Comparison of ENCODE assay signal across 21 cellular contexts in the genomic region with DNA sequence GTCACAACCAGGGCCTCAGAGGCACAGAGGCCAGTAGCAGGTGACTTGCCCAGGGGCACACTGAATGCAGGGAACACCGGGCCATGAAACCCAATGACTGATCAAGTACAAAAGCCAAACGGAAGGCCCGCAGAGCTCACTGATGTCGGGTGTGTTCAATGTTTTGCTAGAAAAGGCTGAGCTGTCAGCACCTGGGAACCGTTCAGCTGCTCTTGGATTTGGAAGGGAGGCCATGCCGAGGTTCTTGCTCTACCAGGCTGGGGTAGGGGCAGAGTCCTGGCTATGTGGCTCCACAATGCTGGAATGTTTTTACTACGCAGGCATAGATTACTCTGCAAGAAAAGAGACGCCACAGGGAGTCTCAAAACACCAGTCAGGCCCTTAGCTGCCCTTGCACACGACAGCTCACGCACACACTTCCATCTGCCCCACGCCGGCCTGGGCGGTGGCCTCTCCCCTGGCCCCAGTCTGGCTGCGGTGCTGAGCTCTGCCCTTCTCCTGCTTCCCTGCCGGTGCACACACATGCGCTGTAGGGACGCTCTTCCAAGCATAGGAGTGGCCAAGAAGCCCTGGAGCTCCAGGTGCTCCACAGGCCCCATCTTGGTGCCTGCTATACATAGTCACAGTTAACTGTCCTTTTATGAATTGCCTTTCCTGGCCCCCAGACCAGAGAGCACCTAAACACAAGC.
A peak's percentile ranks its signal among the peaks of the same experiment; 100 is the strongest.
DNase-seq lines count a peak whose midpoint lies in the region.
"Had no signal": no experiment of that assay in that cellular context is flagged by ENCODE, and none has a peak within 500 bp of the region (broad histone marks: within the 10 kb centered on the region; RNA-seq: fewer than 3 reads in every experiment).

No MANE protein-coding gene starts in this region.

- H3K9me3 ChIP-seq in mesenchymal stem cell (ENCODE audit: control insufficient read depth, low read length): no peaks in the 10 kb centered on the region
- no peaks in the 10 kb centered on the region for H3K9me3 ChIP-seq in stomach smooth muscle (ENCODE audit: control insufficient read depth in 2 of 2, low read length in 2 of 2)
- H3K9me3 ChIP-seq: tibial nerve had no signal

- H3K9ac ChIP-seq in mesenchymal stem cell (ENCODE audit: low read length) (no peak overlapping the region), stomach smooth muscle (ENCODE audit: low read length in 2 of 2) (no peak overlapping the region)

- no peak overlapping the region for H3K4ac ChIP-seq in mesenchymal stem cell (ENCODE audit: low read depth in 1 of 2, low read length in 2 of 2)

- H2BK15ac ChIP-seq in mesenchymal stem cell (ENCODE audit: low read depth, poor library complexity, severe bottlenecking): no peak overlapping the region

- no peak overlapping the region for H2BK120ac ChIP-seq in mesenchymal stem cell (ENCODE audit: low read depth, low read length)

- H3K4me3 ChIP-seq in mesenchymal stem cell (ENCODE audit: insufficient read depth in 1 of 2, low read depth in 1 of 2, low read length in 2 of 2) (no peak overlapping the region), stomach smooth muscle (ENCODE audit: low read length in 2 of 2) (no peak overlapping the region)
- H3K4me3 ChIP-seq: tibial nerve had no signal

- H3K4me2 ChIP-seq in mesenchymal stem cell (ENCODE audit: low read length, poor library complexity, severe bottlenecking): no peak overlapping the region

- H3K36me3 ChIP-seq in mesenchymal stem cell (ENCODE audit: control insufficient read depth in 1 of 2, insufficient read depth in 2 of 2, low read depth in 1 of 2, low read length in 2 of 2) (peaks cover 23 to 57% of the 10 kb centered on the region in 2 experiments), stomach smooth muscle (ENCODE audit: control insufficient read depth in 2 of 2, insufficient read depth in 2 of 2, low read length in 2 of 2) (peaks cover 0 to 10% of the 10 kb centered on the region in 2 donors)

- 93% methylated on average over 17 of the region's 17 CpGs for whole genome bisulfite sequencing in mesenchymal stem cell

- peak overlapping the region in 1 of 2 experiments; percentile 38 for H3K18ac ChIP-seq in mesenchymal stem cell (ENCODE audit: low read depth in 1 of 2, low read length in 2 of 2)

- no peak overlapping the region for H2AK5ac ChIP-seq in mesenchymal stem cell (ENCODE audit: low read length, severe bottlenecking)

- peak overlapping the region in 1 of 2 experiments; percentile 23 for H3K23ac ChIP-seq in mesenchymal stem cell (ENCODE audit: low read length in 2 of 2)

- no peak overlapping the region for H3K14ac ChIP-seq in mesenchymal stem cell (ENCODE audit: low read length in 2 of 2)

- no peak overlapping the region for H2AFZ ChIP-seq in mesenchymal stem cell (ENCODE audit: low read depth, low read length)

- H2BK5ac ChIP-seq in mesenchymal stem cell (ENCODE audit: low read depth, low read length, poor library complexity, severe bottlenecking): no peak overlapping the region

- H2BK12ac ChIP-seq in mesenchymal stem cell (ENCODE audit: low read length in 2 of 2): no peak overlapping the region

- H3K27me3 ChIP-seq in mesenchymal stem cell (ENCODE audit: control insufficient read depth in 1 of 2, insufficient read depth in 1 of 2, low read length in 2 of 2) (no peaks in the 10 kb centered on the region), stomach smooth muscle (ENCODE audit: control insufficient read depth in 1 of 2, insufficient read depth in 2 of 2, low read length in 2 of 2) (no peaks in the 10 kb centered on the region)
- H3K27me3 ChIP-seq: tibial nerve had no signal

- H4K91ac ChIP-seq in mesenchymal stem cell (ENCODE audit: low read length): no peak overlapping the region

- H3K4me1 ChIP-seq in mesenchymal stem cell (ENCODE audit: control insufficient read depth, insufficient read depth, low read depth, low read length) (peaks cover 40% of the 10 kb centered on the region), stomach smooth muscle (ENCODE audit: control insufficient read depth, insufficient read depth, low read length) (peaks cover 33% of the 10 kb centered on the region)

- no peak overlapping the region for H4K8ac ChIP-seq in mesenchymal stem cell (ENCODE audit: low read length)

- peak overlapping the region; percentile 19 for H3K27ac ChIP-seq in mesenchymal stem cell (ENCODE audit: low read length, poor library complexity, severe bottlenecking)
- peak overlapping the region; percentile 6 for H3K27ac ChIP-seq in stomach smooth muscle (ENCODE audit: low read length)
- H3K27ac ChIP-seq: 22Rv1, tibial nerve had no signal

- DNase-seq in NCI-H2227 (lab: John Stamatoyannopoulos, UW; ENCODE audit: unreplicated experiment) (peak; percentile 17), NCI-H2227 treated with DMSO at 0.1 percent for 48 hours (lab: John Stamatoyannopoulos, UW) (no peak), cerebellum (ENCODE audit: low spot score) (peak; percentile 64), mesenchymal stem cell (no peak), NCI-H1694 treated with DMSO at 0.1 percent for 48 hours (lab: John Stamatoyannopoulos, UW) (no peak), DMS53 (lab: John Stamatoyannopoulos, UW) (no peak), GDM1 (lab: John Stamatoyannopoulos, UW) (no peak)
- DNase-seq: activated CD4-positive, alpha-beta T cell treated with anti-CD3 and anti-CD28 coated beads, Interleukin-2, amount 10 ng/mL, durations not matched to agents 24 days and 14 days; activated naive CD8-positive, alpha-beta T cell treated with anti-CD3 and anti-CD28 coated beads, Interleukin-2, amount 50 U/mL, for 24 hours; central memory CD4-positive, alpha-beta T cell; effector memory CD8-positive, alpha-beta T cell; head of caudate nucleus; Kasumi-1; mammary epithelial cell; naive B cell; NCI-H1092 treated with DMSO at 0.1 percent for 48 hours; NCI-H524 treated with DMSO at 0.1 percent for 48 hours; SW 1271 had no signal

- peaks cover 72% of the 10 kb centered on the region for H3K79me1 ChIP-seq in mesenchymal stem cell (replicated peaks; ENCODE audit: low read length, poor library complexity, severe bottlenecking)

Comparison
In these comparisons a context has a peak if more than half of its experiments do, and no peak if none do; other contexts are left out.
1. DNase-seq: peak in NCI-H2227 (single experiment) and cerebellum (single experiment); none in NCI-H2227 treated with DMSO at 0.1 percent for 48 hours (single experiment), mesenchymal stem cell (single experiment), NCI-H1694 treated with DMSO at 0.1 percent for 48 hours (single experiment), DMS53 (single experiment) and GDM1 (single experiment).